Comparison of ENCODE assay signal across 8 cellular contexts in genomic region chr12:124053855-124054254, GRCh38.
DNase-seq lines count a peak whose midpoint lies in the region; ATAC-seq and TF ChIP-seq lines count a peak whose summit lies in the region.

No MANE protein-coding gene starts in this region.

- H2BK15ac ChIP-seq in H9 (ENCODE audit: low read depth, low read length), result no peak overlapping the region

- no peak overlapping the region for H4K91ac ChIP-seq in H9 (ENCODE audit: insufficient read length, low read depth, low read length)

- no peak overlapping the region for H3T11ph ChIP-seq in H9 (ENCODE audit: low read length)

- H3K79me2 ChIP-seq in H9 (ENCODE audit: insufficient read depth, low read length), result no peaks in the 10 kb centered on the region

- no peak overlapping the region for H3K18ac ChIP-seq in H9 (ENCODE audit: insufficient read length, low read depth, low read length)

- H3K23me2 ChIP-seq in H9 (ENCODE audit: insufficient read length, low read depth, low read length, poor library complexity, severe bottlenecking), result no peaks in the 10 kb centered on the region

- no peak overlapping the region for H4K8ac ChIP-seq in H9 (replicated peaks; ENCODE audit: insufficient read length, low read depth, low read length)

- no peaks in the 10 kb centered on the region for H3K9me3 ChIP-seq in H9 (ENCODE audit: control insufficient read depth, low read depth, low read length)

- no peak overlapping the region for H3K9ac ChIP-seq in H9 (ENCODE audit: extremely low read depth, insufficient read length, low read length)

- H2AK5ac ChIP-seq in H9 (ENCODE audit: insufficient read length, low read length), result no peak overlapping the region

- no peaks in the 10 kb centered on the region for H4K20me1 ChIP-seq in H9 (ENCODE audit: control insufficient read depth, insufficient read depth, insufficient read length)

- H3K4me1 Mint-ChIP-seq in H9, result peaks cover 11% of the 10 kb centered on the region in 2 experiments

- no peak overlapping the region for H2BK12ac ChIP-seq in H9 (ENCODE audit: insufficient read length, low read depth, low read length)

- ATAC-seq in foreskin keratinocyte, result no peak
- no peak for ATAC-seq in HG03565 (IDR thresholded peaks at IDR 0.05; ENCODE audit: unreplicated experiment)
- no peak for ATAC-seq in HG02623 (IDR thresholded peaks at IDR 0.05; ENCODE audit: unreplicated experiment)

- H3K27ac ChIP-seq in 22Rv1 (no peak overlapping the region), H9 (ENCODE audit: insufficient read length, low read depth, low read length) (no peak overlapping the region), foreskin keratinocyte (no peak overlapping the region)

- no peak overlapping the region for H3K4ac ChIP-seq in H9 (ENCODE audit: low read depth, low read length)

- no peak overlapping the region for H3K4me3 Mint-ChIP-seq in H9

- H3K56ac ChIP-seq in H9 (ENCODE audit: insufficient read length, low read depth, low read length), result no peak overlapping the region

- H4K5ac ChIP-seq in H9 (ENCODE audit: insufficient read length, low read depth, low read length), result no peak overlapping the region

- no peak overlapping the region for H3K27ac Mint-ChIP-seq in H9

- no CpG with 5 or more reads among the region's 11 CpGs for WGBS in H9 (ENCODE audit: extremely low coverage, insufficient read length, low lambda C conversion rate)

- TF ChIP-seq CTCF in 22Rv1 (IDR thresholded peaks at IDR 0.05) (peak; percentile 64), H9 (conservative IDR thresholded peaks at IDR 0.05) (peak; percentile 83), foreskin keratinocyte (conservative IDR thresholded peaks at IDR 0.05) (peak; percentile 33)

- peaks cover 4 to 5% of the 10 kb centered on the region in 2 experiments; a peak in 4 of 5 replicates for H3K9me3 Mint-ChIP-seq in H9

- no peak overlapping the region for H2AFZ ChIP-seq in H9 (ENCODE audit: low read length)

- no peaks in the 10 kb centered on the region for H3K79me1 ChIP-seq in H9 (ENCODE audit: insufficient read depth, low read depth, low read length, poor library complexity, severe bottlenecking)

- no peaks in the 10 kb centered on the region for H3K27me3 ChIP-seq in H9 (ENCODE audit: insufficient read depth, low read length)
- no peaks in the 10 kb centered on the region for H3K27me3 ChIP-seq in foreskin keratinocyte

- no peak overlapping the region for H2BK5ac ChIP-seq in H9 (ENCODE audit: insufficient read length, low read length)

- peak; percentile 82 for DNase-seq in H9
- DNase-seq in SHP77 treated with DMSO at 0.1 percent for 48 hours (lab: John Stamatoyannopoulos, UW), result peak; percentile 80
- DNase-seq in foreskin keratinocyte, result no peak
- peak; percentile 81 for DNase-seq in pons (ENCODE audit: low spot score)
- DNase-seq in NCI-H2171 treated with DMSO at 0.1 percent for 48 hours (lab: John Stamatoyannopoulos, UW), result no peak

- no peak overlapping the region for H3K4me2 ChIP-seq in H9 (ENCODE audit: insufficient read depth, insufficient read length, low read length)

- H3K23ac ChIP-seq in H9 (ENCODE audit: insufficient read length, low read depth, low read length), result no peak overlapping the region

- H3K4me1 ChIP-seq in H9 (ENCODE audit: insufficient read depth, low read length), result peaks cover 2% of the 10 kb centered on the region; the same call in 1 of the 2 replicates
- no peaks in the 10 kb centered on the region for H3K4me1 ChIP-seq in foreskin keratinocyte

- H3K14ac ChIP-seq in H9 (ENCODE audit: insufficient read depth, low read length), result no peak overlapping the region

- H3K27me3 Mint-ChIP-seq in H9 (ENCODE audit: low read depth), result no peaks in the 10 kb centered on the region; the same call in 1 of the 2 replicates

- H2BK20ac ChIP-seq in H9 (ENCODE audit: low read depth, low read length, poor library complexity, severe bottlenecking), result no peak overlapping the region

- no peak overlapping the region for H2BK120ac ChIP-seq in H9 (ENCODE audit: low read depth, low read length, poor library complexity, severe bottlenecking)

- peaks cover 2 to 5% (median 4%) of the 10 kb centered on the region in 3 experiments; a peak in 4 of 7 replicates for H3K36me3 Mint-ChIP-seq in H9 (ENCODE audit: insufficient read depth in 1 of 3, low read depth in 3 of 3)

Comparison
In these comparisons a context has a peak if more than half of its experiments do, and no peak if none do; other contexts are left out.
1. CTCF ChIP-seq: peak in every context shown above with its lines; median percentile 83 in H9; 64 in 22Rv1; 33 in foreskin keratinocyte.
2. DNase-seq: peak in H9 (single experiment), SHP77 treated with DMSO at 0.1 percent for 48 hours (single experiment) and pons (single experiment); none in foreskin keratinocyte (0 of 2) and NCI-H2171 treated with DMSO at 0.1 percent for 48 hours (single experiment).